ENCODE assay signal across 15 cellular contexts in genomic region chr3:46670000-46670890, GRCh38. TPM values are rescaled to one million over a fixed set of nuclear protein-coding genes. Genes with fewer than 3 reads are reported as not detected.
A peak's percentile ranks its signal among the peaks of the same experiment; 100 is the strongest.
DNase-seq lines count a peak whose midpoint lies in the region; ATAC-seq and TF ChIP-seq lines count a peak whose summit lies in the region.
"Had no signal": no experiment of that assay in that cellular context is flagged by ENCODE, and none has a peak within 500 bp of the region (broad histone marks: within the 10 kb centered on the region; RNA-seq: fewer than 3 reads in every experiment).

No MANE protein-coding gene starts in this region.

- no peaks in the 10 kb centered on the region for H3K9me3 ChIP-seq in heart right ventricle
- no peaks in the 10 kb centered on the region for H3K9me3 ChIP-seq in uterus
- no peaks in the 10 kb centered on the region for H3K9me3 ChIP-seq in PC-9 (ENCODE audit: insufficient read depth, low read depth)
- no peaks in the 10 kb centered on the region for H3K9me3 ChIP-seq in PC-3 (ENCODE audit: low read length)
- H3K9me3 ChIP-seq: transverse colon had no signal

- DNase-seq in Right ventricle myocardium inferior (ENCODE audit: missing footprints) (peak; percentile 25), heart right ventricle (no peak), islet precursor cell (peak; percentile 36), uterus (peak; percentile 6 to 12), PC-9 (no peak), PC-3 (no peak)
- DNase-seq: effector CD8-positive, alpha-beta T cell; Karpas-422; NCI-H146; NCI-H446 treated with DMSO at 0.1 percent for 48 hours; stimulated activated CD4-positive, alpha-beta T cell treated with anti-CD3 and anti-CD28 coated beads, Interleukin-1b, Interleukin-23, amount 100 ng/mL, for 48 hours; stimulated activated CD8-positive, alpha-beta memory T cell treated with anti-CD3 and anti-CD28 coated beads, Interleukin-4, amount 100 ng/mL, for 48 hours had no signal

- H4K20me1 ChIP-seq in PC-9 (ENCODE audit: insufficient read depth) (no peaks in the 10 kb centered on the region), PC-3 (ENCODE audit: low read length) (no peaks in the 10 kb centered on the region)

- H2AFZ ChIP-seq in PC-9 (no peak overlapping the region), PC-3 (ENCODE audit: low read length) (no peak overlapping the region)

- TF ChIP-seq CTCF in heart right ventricle (IDR thresholded peaks at IDR 0.05), result no peak
- TF ChIP-seq CTCF in uterus (IDR thresholded peaks at IDR 0.05), result no peak
- no peak for TF ChIP-seq CTCF in PC-9 (conservative IDR thresholded peaks at IDR 0.05)
- no peak for TF ChIP-seq CTCF in PC-3 (conservative IDR thresholded peaks at IDR 0.05; ENCODE audit: low read depth, low read length)

- H3K9ac ChIP-seq in PC-3 (ENCODE audit: low read length), result no peak overlapping the region

- ATAC-seq in Right ventricle myocardium inferior (no peak), heart right ventricle (no peak), PC-3 (no peak)

- intact Hi-C loops in Right ventricle myocardium inferior (cut with DNase I), result no loop called here
- intact Hi-C loops in heart right ventricle (cut with DNase I), result loop anchor here in 2 of 10 donors (10.0 kb wide), 1 partner anchor 105 kb away; the partner anchor contains the start of gene LRRC2 (in 2 of the 2)
- intact Hi-C loops in uterus (cut with DNase I; ENCODE audit: low total_unique reads), result no loop called here
- intact Hi-C loops in PC-9 (cut with micrococcal nuclease; ENCODE audit: unreplicated experiment), result no loop called here
- intact Hi-C loops in PC-3 (cut with micrococcal nuclease), result no loop called here

- no peaks in the 10 kb centered on the region for H3K9me2 ChIP-seq in PC-9 (ENCODE audit: insufficient read depth)
- H3K9me2 ChIP-seq in PC-3 (replicated peaks; ENCODE audit: low read length), result no peaks in the 10 kb centered on the region

- POLR2A ChIA-PET in PC-9 (lab: Charles Lee; ENCODE audit: unreplicated experiment), result no interaction called here
- POLR2A ChIA-PET in PC-3 (lab: Charles Lee; ENCODE audit: unreplicated experiment), result no interaction called here

- H3K4me2 ChIP-seq in PC-9, result no peak overlapping the region
- no peak overlapping the region for H3K4me2 ChIP-seq in PC-3 (ENCODE audit: low read length)

- H3K4me3 ChIP-seq in heart right ventricle, result no peak overlapping the region
- no peak overlapping the region for H3K4me3 ChIP-seq in uterus
- no peak overlapping the region for H3K4me3 ChIP-seq in PC-9
- no peak overlapping the region for H3K4me3 ChIP-seq in PC-3 (ENCODE audit: low read length)
- H3K4me3 ChIP-seq: transverse colon had no signal

- WGBS in heart right ventricle, 2 donors, result 83 to 90% methylated on average over 17 of the region's 17 CpGs

- H3K79me2 ChIP-seq in PC-9 (ENCODE audit: low read depth), result no peaks in the 10 kb centered on the region
- H3K79me2 ChIP-seq in PC-3 (ENCODE audit: low read length), result no peaks in the 10 kb centered on the region

- TF ChIP-seq POLR2A in uterus (IDR thresholded peaks at IDR 0.05), result no peak

- H3F3A ChIP-seq in PC-9 (ENCODE audit: insufficient read depth, low read depth) (no peaks in the 10 kb centered on the region), PC-3 (ENCODE audit: low read length, unreplicated experiment) (no peaks in the 10 kb centered on the region)

- H3K27me3 ChIP-seq in heart right ventricle (no peaks in the 10 kb centered on the region), uterus (no peaks in the 10 kb centered on the region), PC-9 (ENCODE audit: insufficient read depth, low read depth) (no peaks in the 10 kb centered on the region), PC-3 (ENCODE audit: low read length) (no peaks in the 10 kb centered on the region)
- H3K27me3 ChIP-seq: transverse colon had no signal

- CTCF ChIA-PET in PC-9 (lab: Charles Lee), result interaction anchor here (0.6 kb wide), 1 partner anchor 26 kb away, joined by 3 read pairs; no protein-coding TSS in a partner anchor
- CTCF ChIA-PET in PC-3 (lab: Charles Lee), result no interaction called here

- H3K4me1 ChIP-seq in heart right ventricle (peaks cover 0 to 36% (median 20%) of the 10 kb centered on the region in 9 donors), uterus (no peaks in the 10 kb centered on the region), PC-9 (replicated peaks; ENCODE audit: insufficient read depth) (no peaks in the 10 kb centered on the region), PC-3 (ENCODE audit: insufficient read depth, low read length) (no peaks in the 10 kb centered on the region)
- H3K4me1 ChIP-seq: transverse colon had no signal

- BruUV-seq in PC-9 (replicated peaks; lab: Mats Ljungman, UMichigan) (no TSS peak), PC-3 (replicated peaks; lab: Mats Ljungman, UMichigan) (no TSS peak)

- peaks cover 0 to 54% (median 5%) of the 10 kb centered on the region in 9 donors for H3K36me3 ChIP-seq in heart right ventricle
- no peaks in the 10 kb centered on the region for H3K36me3 ChIP-seq in uterus
- no peaks in the 10 kb centered on the region for H3K36me3 ChIP-seq in PC-9 (ENCODE audit: low read depth)
- peaks cover 6% of the 10 kb centered on the region; the same call in 1 of the 2 replicates for H3K36me3 ChIP-seq in PC-3 (ENCODE audit: low read depth, low read length)
- H3K36me3 ChIP-seq: transverse colon had no signal

- peak overlapping the region in 1 of 10 donors; percentile 40 for H3K27ac ChIP-seq in heart right ventricle
- H3K27ac ChIP-seq in uterus, result no peak overlapping the region
- no peak overlapping the region for H3K27ac ChIP-seq in PC-9
- no peak overlapping the region for H3K27ac ChIP-seq in PC-3 (ENCODE audit: low read length)
- H3K27ac ChIP-seq: transverse colon had no signal

RNA-seq across cellular contexts. Expression of gene ALS2CL, which starts 23.2 kb away (rescaled TPM):
- 36.9 TPM for total RNA-seq in Right ventricle myocardium inferior
- total RNA-seq in heart right ventricle, result 10 to 100 TPM; 16.3 to 41.6 (median 21.6) TPM
- 100 to 1,000 TPM in 1 of 2 donors, 10 to 100 TPM in 1; 15.6 to 102 TPM for polyA plus RNA-seq in heart right ventricle
- 10 to 100 TPM; 15.7 to 75.3 (median 31.5) TPM for total RNA-seq in uterus
- 67.5 and 71.6 TPM in 2 replicates for total RNA-seq in PC-9 (2021)
- 30.1 and 36.3 TPM in 2 replicates for total RNA-seq in PC-3 (2014; rRNA removed)

RNA-seq across cellular contexts. Expression of gene TMIE, which starts 30.9 kb away (rescaled TPM):
- total RNA-seq in Right ventricle myocardium inferior (0.89 TPM), heart right ventricle (1 to 10 TPM in 1 of 10 donors, under 1 TPM in 8, not detected in 1; 0.21 to 1.1 (median 0.48) TPM), uterus (1 to 10 TPM in 2 of 4 donors, under 1 TPM in 1, not detected in 1; 0.41 to 2.1 (median 1.6) TPM), PC-9 (2021) (6.0 and 6.5 TPM in 2 replicates), PC-3 (2014; rRNA removed) (0.52 and 0.66 TPM in 2 replicates)
- 1 to 10 TPM in 1 of 2 donors, under 1 TPM in 1; 0.39 to 1.2 TPM for polyA plus RNA-seq in heart right ventricle
- total RNA-seq: fibroblast of villous mesenchyme, H4, transverse colon had no signal

RNA-seq across cellular contexts. Expression of gene PRSS50, which starts 47.4 kb away (rescaled TPM):
- total RNA-seq in Right ventricle myocardium inferior (0.11 TPM), heart right ventricle (under 1 TPM in 8 of 10 donors, not detected in 2; 0.09 to 0.37 (median 0.25) TPM), uterus (under 1 TPM in 2 of 4 donors, not detected in 2; 0.21 to 0.55 TPM), PC-9 (2021) (0.48 and 0.50 TPM in 2 replicates), PC-3 (2014; rRNA removed) (not detected in 2 replicates)
- polyA plus RNA-seq in heart right ventricle, result under 1 TPM; 0.43 to 0.88 TPM
- total RNA-seq: fibroblast of villous mesenchyme, H4 had no signal

RNA-seq across cellular contexts. Expression of gene FAM240A, which starts 57.9 kb away (rescaled TPM):
- total RNA-seq in Right ventricle myocardium inferior (not detected), heart right ventricle (under 1 TPM in 1 of 10 donors, not detected in 9; 0.19 TPM), uterus (not detected), PC-9 (2021) (not detected in 2 replicates), PC-3 (2014; rRNA removed) (not detected in 2 replicates)
- not detected for polyA plus RNA-seq in heart right ventricle
- total RNA-seq: fibroblast of villous mesenchyme, H4, transverse colon had no signal

Comparison
In these comparisons a context has a peak if more than half of its experiments do, and no peak if none do; other contexts are left out.
1. DNase-seq: peak in Right ventricle myocardium inferior (single experiment), islet precursor cell (single experiment) and uterus (2 of 2); none in heart right ventricle (0 of 2), PC-9 (0 of 2) and PC-3 (single experiment).